ENCODE assay signal across 9 cellular contexts in genomic region chr3:65951836-65952505, GRCh38.
DNase-seq lines count a peak whose midpoint lies in the region; ATAC-seq, FAIRE-seq and TF ChIP-seq lines count a peak whose summit lies in the region.
"Had no signal": no experiment of that assay in that cellular context is flagged by ENCODE, and none has a peak within 500 bp of the region (broad histone marks: within the 10 kb centered on the region; RNA-seq: fewer than 3 reads in every experiment).

No MANE protein-coding gene starts in this region.

- H3K27ac ChIP-seq in BLaER1 (no peak overlapping the region), colonic mucosa (peak overlapping the region; percentile 85)

- H3K4me3 ChIP-seq in BLaER1 = no peak overlapping the region
- H3K4me3 ChIP-seq in colonic mucosa = no peak overlapping the region
- no peak overlapping the region for H3K4me3 ChIP-seq in mucosa of stomach (ENCODE audit: low read length)

- no peak for ATAC-seq in stimulated activated naive CD8-positive, alpha-beta T cell treated with anti-CD3 and anti-CD28 coated beads, Interleukin-15, Interleukin-2, amounts not matched to agents 100 U/mL and 50 U/mL, for 24 hours

- H3K36me3 ChIP-seq in BLaER1 (no peaks in the 10 kb centered on the region), colonic mucosa (no peaks in the 10 kb centered on the region), mucosa of stomach (ENCODE audit: control insufficient read depth, insufficient read depth, low read length) (no peaks in the 10 kb centered on the region)

- no peaks in the 10 kb centered on the region for H3K4me1 Mint-ChIP-seq in activated T-helper 1 cell treated with anti-CD3 and anti-CD28 coated beads, Interleukin-12 subunit alpha, Interleukin-12 subunit beta, Interleukin-2, Interleukin-4 antibody, amounts not matched to agents 30 ng/mL and 10 ng/mL and 1 ng/mL, durations not matched to agents 14 hours and 24 hours and 36 hours (ENCODE audit: low read depth)

- DNase-seq in Kasumi-1 (lab: John Stamatoyannopoulos, UW) = peak; percentile 51 to 64
- DNase-seq in colonic mucosa = no peak
- DNase-seq in GM19239 (ENCODE audit: insufficient read length, low spot score) = no peak
- DNase-seq in activated gamma-delta T cell (lab: John Stamatoyannopoulos, UW) = no peak
- DNase-seq in activated T-helper 1 cell treated with anti-CD3 and anti-CD28 coated beads, Interleukin-12 subunit alpha, Interleukin-12 subunit beta, Interleukin-2, Interleukin-4 antibody, amounts not matched to agents 30 ng/mL and 10 ng/mL and 1 ng/mL, durations not matched to agents 14 hours and 24 hours and 36 hours (ENCODE audit: low spot score) = no peak
- DNase-seq in stimulated activated naive CD8-positive, alpha-beta T cell treated with anti-CD3 and anti-CD28 coated beads, Interleukin-15, Interleukin-2, amounts not matched to agents 100 U/mL and 50 U/mL, for 24 hours = no peak
- DNase-seq: NCI-H226 had no signal

- H3K27me3 ChIP-seq in BLaER1 (no peaks in the 10 kb centered on the region), colonic mucosa (no peaks in the 10 kb centered on the region), mucosa of stomach (ENCODE audit: control insufficient read depth, insufficient read depth, low read length) (no peaks in the 10 kb centered on the region)

- no peaks in the 10 kb centered on the region for H3K9me3 Mint-ChIP-seq in activated T-helper 1 cell treated with anti-CD3 and anti-CD28 coated beads, Interleukin-12 subunit alpha, Interleukin-12 subunit beta, Interleukin-2, Interleukin-4 antibody, amounts not matched to agents 30 ng/mL and 10 ng/mL and 1 ng/mL, durations not matched to agents 14 hours and 24 hours and 36 hours

- intact Hi-C loops in colonic mucosa (cut with DNase I) = no loop called here
- intact Hi-C loops in activated T-helper 1 cell treated with anti-CD3 and anti-CD28 coated beads, Interleukin-12 subunit alpha, Interleukin-12 subunit beta, Interleukin-2, Interleukin-4 antibody, amounts not matched to agents 30 ng/mL and 10 ng/mL and 1 ng/mL, durations not matched to agents 14 hours and 24 hours and 36 hours (cut with micrococcal nuclease) = no loop called here

- H3K4me2 ChIP-seq in BLaER1 = peak overlapping the region; percentile 27

- H4K20me1 ChIP-seq in BLaER1 = peaks cover 28% of the 10 kb centered on the region; the same call in 1 of the 2 replicates

- H3K9me3 ChIP-seq in BLaER1 (no peaks in the 10 kb centered on the region), colonic mucosa (no peaks in the 10 kb centered on the region), mucosa of stomach (ENCODE audit: control insufficient read depth, low read length) (no peaks in the 10 kb centered on the region)

- FAIRE-seq in GM19239 (lab: Jason Lieb, UNC) = no peak

- no peak overlapping the region for H3K27ac Mint-ChIP-seq in activated T-helper 1 cell treated with anti-CD3 and anti-CD28 coated beads, Interleukin-12 subunit alpha, Interleukin-12 subunit beta, Interleukin-2, Interleukin-4 antibody, amounts not matched to agents 30 ng/mL and 10 ng/mL and 1 ng/mL, durations not matched to agents 14 hours and 24 hours and 36 hours

- no peak overlapping the region for H3K4me3 Mint-ChIP-seq in activated T-helper 1 cell treated with anti-CD3 and anti-CD28 coated beads, Interleukin-12 subunit alpha, Interleukin-12 subunit beta, Interleukin-2, Interleukin-4 antibody, amounts not matched to agents 30 ng/mL and 10 ng/mL and 1 ng/mL, durations not matched to agents 14 hours and 24 hours and 36 hours

- no peaks in the 10 kb centered on the region for H3K36me3 Mint-ChIP-seq in activated T-helper 1 cell treated with anti-CD3 and anti-CD28 coated beads, Interleukin-12 subunit alpha, Interleukin-12 subunit beta, Interleukin-2, Interleukin-4 antibody, amounts not matched to agents 30 ng/mL and 10 ng/mL and 1 ng/mL, durations not matched to agents 14 hours and 24 hours and 36 hours (ENCODE audit: low read depth)

- H3K4me1 ChIP-seq in BLaER1 = peaks cover 27% of the 10 kb centered on the region
- peaks cover 20% of the 10 kb centered on the region for H3K4me1 ChIP-seq in colonic mucosa
- H3K4me1 ChIP-seq in mucosa of stomach (ENCODE audit: control insufficient read depth, insufficient read depth, low read length) = peaks cover 66% of the 10 kb centered on the region

- TF ChIP-seq CTCF in colonic mucosa (IDR thresholded peaks at IDR 0.05) = no peak

- peaks cover 1% of the 10 kb centered on the region for H3K27me3 Mint-ChIP-seq in activated T-helper 1 cell treated with anti-CD3 and anti-CD28 coated beads, Interleukin-12 subunit alpha, Interleukin-12 subunit beta, Interleukin-2, Interleukin-4 antibody, amounts not matched to agents 30 ng/mL and 10 ng/mL and 1 ng/mL, durations not matched to agents 14 hours and 24 hours and 36 hours (ENCODE audit: insufficient read depth)

- H3K9ac ChIP-seq in BLaER1 (no peak overlapping the region), colonic mucosa (ENCODE audit: low read depth in 2 of 2, low read length in 2 of 2) (no peak overlapping the region), mucosa of stomach (ENCODE audit: low read length) (peak overlapping the region; percentile 26)

Comparison
In these comparisons a context has a peak if more than half of its experiments do, and no peak if none do; other contexts are left out.
1. DNase-seq: peak in Kasumi-1 (2 of 2); none in colonic mucosa (single experiment), GM19239 (single experiment), activated gamma-delta T cell (single experiment), activated T-helper 1 cell treated with anti-CD3 and anti-CD28 coated beads, Interleukin-12 subunit alpha, Interleukin-12 subunit beta, Interleukin-2, Interleukin-4 antibody, amounts not matched to agents 30 ng/mL and 10 ng/mL and 1 ng/mL, durations not matched to agents 14 hours and 24 hours and 36 hours (single experiment) and stimulated activated naive CD8-positive, alpha-beta T cell treated with anti-CD3 and anti-CD28 coated beads, Interleukin-15, Interleukin-2, amounts not matched to agents 100 U/mL and 50 U/mL, for 24 hours (single experiment).